ENCODE assay signal across 10 cellular contexts in genomic region chr3:143307613-143308183, GRCh38.
A peak's percentile ranks its signal among the peaks of the same experiment; 100 is the strongest.
DNase-seq lines count a peak whose midpoint lies in the region; ATAC-seq and TF ChIP-seq lines count a peak whose summit lies in the region.
"Had no signal": no experiment of that assay in that cellular context is flagged by ENCODE, and none has a peak within 500 bp of the region (broad histone marks: within the 10 kb centered on the region; RNA-seq: fewer than 3 reads in every experiment).

No MANE protein-coding gene starts in this region.

- H3K4me1 ChIP-seq in uterus = peaks cover 0 to 6% of the 10 kb centered on the region in 2 donors

- H3K36me3 ChIP-seq in uterus = no peaks in the 10 kb centered on the region

- no peak overlapping the region for H3K4me3 ChIP-seq in uterus

- H3K27me3 Mint-ChIP-seq in activated naive CD8-positive, alpha-beta T cell treated with anti-CD3 and anti-CD28 coated beads, Interleukin-2, amount 10 ng/mL, durations not matched to agents 7 days and 5 days = no peaks in the 10 kb centered on the region
- H3K27me3 Mint-ChIP-seq: central memory CD8-positive, alpha-beta T cell had no signal

- no peak overlapping the region for H3K4me3 Mint-ChIP-seq in activated naive CD8-positive, alpha-beta T cell treated with anti-CD3 and anti-CD28 coated beads, Interleukin-2, amount 10 ng/mL, durations not matched to agents 7 days and 5 days
- H3K4me3 Mint-ChIP-seq: central memory CD8-positive, alpha-beta T cell had no signal

- no peaks in the 10 kb centered on the region for H3K9me3 ChIP-seq in uterus

- in situ Hi-C loops in Caki2 (cut with HindIII; ENCODE audit: low pct_unique_long_range_greater_than_20kb, low sequenced_read_pairs) = no loop called here

- no peaks in the 10 kb centered on the region for H3K9me3 Mint-ChIP-seq in activated naive CD8-positive, alpha-beta T cell treated with anti-CD3 and anti-CD28 coated beads, Interleukin-2, amount 10 ng/mL, durations not matched to agents 7 days and 5 days
- H3K9me3 Mint-ChIP-seq: central memory CD8-positive, alpha-beta T cell had no signal

- POLR2A ChIA-PET in activated naive CD8-positive, alpha-beta T cell treated with anti-CD3 and anti-CD28 coated beads, Interleukin-2, amount 10 ng/mL, durations not matched to agents 7 days and 5 days (lab: Charles Lee) = no interaction called here

- DNase-seq in Caki2 (ENCODE audit: low read depth) = peak; percentile 90
- no peak for DNase-seq in activated naive CD8-positive, alpha-beta T cell treated with anti-CD3 and anti-CD28 coated beads, Interleukin-2, amount 10 ng/mL, durations not matched to agents 7 days and 5 days
- DNase-seq in left lobe of liver (ENCODE audit: low spot score) = no peak
- no peak for DNase-seq in stimulated activated CD8-positive, alpha-beta memory T cell treated with anti-CD3 and anti-CD28 coated beads, Interleukin-4, amount 100 ng/mL, for 48 hours
- DNase-seq in activated CD4-positive, alpha-beta T cell treated with anti-CD3 and anti-CD28 coated beads for 48 hours = no peak
- DNase-seq in uterus = no peak
- DNase-seq: GOT3 had no signal

- ATAC-seq in HG02623 (IDR thresholded peaks at IDR 0.05; ENCODE audit: unreplicated experiment) (peak; percentile 77), left lobe of liver (peak; percentile 60), GM19397 (IDR thresholded peaks at IDR 0.05; ENCODE audit: unreplicated experiment) (no peak)
- ATAC-seq in activated naive CD8-positive, alpha-beta T cell treated with anti-CD3 and anti-CD28 coated beads, Interleukin-2, amount 10 ng/mL, durations not matched to agents 7 days and 5 days (ENCODE audit: low read depth) = peak; percentile 47

- H3K27ac Mint-ChIP-seq in activated naive CD8-positive, alpha-beta T cell treated with anti-CD3 and anti-CD28 coated beads, Interleukin-2, amount 10 ng/mL, durations not matched to agents 7 days and 5 days = no peak overlapping the region

- H3K27ac ChIP-seq in uterus = no peak overlapping the region

- no peak for TF ChIP-seq POLR2A in uterus (IDR thresholded peaks at IDR 0.05)

- no peak for TF ChIP-seq CTCF in uterus (IDR thresholded peaks at IDR 0.05)

- no peaks in the 10 kb centered on the region for H3K27me3 ChIP-seq in uterus

- H3K36me3 Mint-ChIP-seq in activated naive CD8-positive, alpha-beta T cell treated with anti-CD3 and anti-CD28 coated beads, Interleukin-2, amount 10 ng/mL, durations not matched to agents 7 days and 5 days = no peaks in the 10 kb centered on the region

- H3K4me1 Mint-ChIP-seq in activated naive CD8-positive, alpha-beta T cell treated with anti-CD3 and anti-CD28 coated beads, Interleukin-2, amount 10 ng/mL, durations not matched to agents 7 days and 5 days = peaks cover 4% of the 10 kb centered on the region
- H3K4me1 Mint-ChIP-seq: central memory CD8-positive, alpha-beta T cell had no signal

- intact Hi-C loops in uterus (cut with DNase I; ENCODE audit: low total_unique reads) = no loop called here
